Comparison of ENCODE assay signal across 8 cellular contexts in genomic region chr17:74203439-74204240, GRCh38.
DNase-seq lines count a peak whose midpoint lies in the region; ATAC-seq, FAIRE-seq and TF ChIP-seq lines count a peak whose summit lies in the region.

Gene RPL38, plus strand, starts transcription at chr17:74203678. Its CDS starts 278 bp downstream, at chr17:74203956.

- H3K4me3 Mint-ChIP-seq in central memory CD8-positive, alpha-beta T cell = peak within 1 kb of the TSS; percentile 97

- TF ChIP-seq CTCF in AG04449 (IDR thresholded peaks at IDR 0.05; ENCODE audit: insufficient read depth, low read length, missing control alignments) = peak; percentile 99

- H3K9me3 Mint-ChIP-seq in central memory CD8-positive, alpha-beta T cell = no peaks in the 10 kb centered on the region

- H3K4me1 Mint-ChIP-seq in central memory CD8-positive, alpha-beta T cell = peaks cover 42% of the 10 kb centered on the region

- CTCF ChIA-PET in AG04449 (lab: Yijun Ruan, JAX) = interaction anchor here (0.7 to 8.7 kb wide), 14 partner anchors 10 to 774 kb away, joined by 3 to 138 read pairs (median 3); partner anchors contain the start of gene TTYH2

- peaks cover 43% of the 10 kb centered on the region for H3K27me3 Mint-ChIP-seq in central memory CD8-positive, alpha-beta T cell

- peak; percentile 85 for DNase-seq in AG04449 (ENCODE audit: low read depth, low spot score)
- peak; percentile 95 for DNase-seq in NCI-H345 treated with DMSO at 0.1 percent for 48 hours (lab: John Stamatoyannopoulos, UW; ENCODE audit: unreplicated experiment)
- peak; percentile 96 for DNase-seq in activated CD4-positive, CD25-positive, alpha-beta regulatory T cell treated with anti-CD3 and anti-CD28 coated beads, Interleukin-2, amount 50 U/mL, for 16 hours (ENCODE audit: low read depth, low spot score)
- DNase-seq in central memory CD8-positive, alpha-beta T cell (ENCODE audit: low spot score in 2 of 2) = peak; percentile 89 to 95
- peak; percentile 96 for DNase-seq in stimulated activated CD4-positive, alpha-beta T cell treated with anti-CD3 and anti-CD28 coated beads, Interleukin-12 subunit alpha, Interleukin-12 subunit beta, amount 100 ng/mL, for 4 hours

- H3K4me3 ChIP-seq in AG04449 (ENCODE audit: low read depth, low read length) = peak within 1 kb of the TSS; percentile 97

- peak within 1 kb of the TSS; percentile 90 for H3K27ac Mint-ChIP-seq in central memory CD8-positive, alpha-beta T cell (ENCODE audit: low read depth)

- peaks cover 39% of the 10 kb centered on the region for H3K36me3 Mint-ChIP-seq in central memory CD8-positive, alpha-beta T cell (ENCODE audit: insufficient read depth)

- POLR2A ChIA-PET in AG04449 (lab: Yijun Ruan, JAX) = interaction anchor here (0.6 to 2.6 kb wide), 5 partner anchors 8 to 972 kb away, joined by 3 to 16 read pairs (median 3); partner anchors contain the start of gene TTYH2

- peak; percentile 92 for FAIRE-seq in islet of Langerhans (lab: Jason Lieb, UNC)

- ATAC-seq in GM18868 (IDR thresholded peaks at IDR 0.05; ENCODE audit: unreplicated experiment) = peak; percentile 72
- peak; percentile 60 for ATAC-seq in HG03159 (IDR thresholded peaks at IDR 0.05; ENCODE audit: unreplicated experiment)
- peak; percentile 90 for ATAC-seq in central memory CD8-positive, alpha-beta T cell (replicated peaks; ENCODE audit: extremely low read depth, poor library complexity, severe bottlenecking)

Comparison
In these comparisons a context has a peak if more than half of its experiments do, and no peak if none do; other contexts are left out.
1. Peak in every context shown above with its lines: DNase-seq, ATAC-seq and H3K4me3 ChIP-seq.